Comparison of ENCODE assay signal across 1 cellular context in the genomic region with DNA sequence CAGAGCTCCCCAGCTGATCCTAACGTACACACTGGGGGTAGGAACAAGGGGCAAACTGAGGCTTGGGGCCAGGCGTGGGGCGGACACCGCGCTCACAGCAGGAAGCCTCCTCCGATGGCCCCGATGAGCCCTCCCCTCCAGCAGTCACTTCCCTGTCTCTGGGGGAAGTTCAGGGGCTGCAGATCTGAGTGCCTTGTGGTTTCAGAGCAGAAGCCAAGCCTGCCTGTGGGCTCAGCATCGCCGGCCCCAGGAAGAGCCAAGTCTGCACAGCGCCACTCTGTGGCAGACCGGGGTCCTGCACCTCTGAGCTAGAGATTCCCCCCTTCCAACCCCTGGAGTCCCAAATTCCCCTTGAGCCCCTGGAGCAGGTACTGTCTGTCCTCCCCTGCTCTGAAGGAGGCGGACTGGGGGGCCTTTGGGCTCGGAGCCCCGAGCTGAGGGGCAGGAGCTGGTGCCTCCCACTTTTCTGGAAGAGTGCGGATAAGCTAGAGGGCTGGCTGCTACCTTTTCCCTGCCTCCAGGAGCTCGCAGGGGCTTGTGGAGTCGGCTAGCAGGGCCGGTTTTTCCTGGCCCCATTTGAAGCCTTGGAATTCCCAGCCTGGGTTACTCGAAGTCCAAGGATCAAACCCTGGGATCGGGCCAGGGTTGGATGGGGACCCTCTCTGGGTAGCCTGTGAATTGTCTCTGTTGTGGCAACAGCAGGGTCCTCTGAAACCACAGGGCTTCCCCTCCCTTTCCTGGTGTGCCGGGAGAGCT.
A peak's percentile ranks its signal among the peaks of the same experiment; 100 is the strongest.
TF ChIP-seq lines count a peak whose summit lies in the region.

No MANE protein-coding gene starts in this region.

TF ChIP-seq in WTC11, 78 proteins besides CTCF, POLR2A, EP300 and RAD21 (continued from another document and continues in another):
- TF ChIP-seq, protein P1, sequence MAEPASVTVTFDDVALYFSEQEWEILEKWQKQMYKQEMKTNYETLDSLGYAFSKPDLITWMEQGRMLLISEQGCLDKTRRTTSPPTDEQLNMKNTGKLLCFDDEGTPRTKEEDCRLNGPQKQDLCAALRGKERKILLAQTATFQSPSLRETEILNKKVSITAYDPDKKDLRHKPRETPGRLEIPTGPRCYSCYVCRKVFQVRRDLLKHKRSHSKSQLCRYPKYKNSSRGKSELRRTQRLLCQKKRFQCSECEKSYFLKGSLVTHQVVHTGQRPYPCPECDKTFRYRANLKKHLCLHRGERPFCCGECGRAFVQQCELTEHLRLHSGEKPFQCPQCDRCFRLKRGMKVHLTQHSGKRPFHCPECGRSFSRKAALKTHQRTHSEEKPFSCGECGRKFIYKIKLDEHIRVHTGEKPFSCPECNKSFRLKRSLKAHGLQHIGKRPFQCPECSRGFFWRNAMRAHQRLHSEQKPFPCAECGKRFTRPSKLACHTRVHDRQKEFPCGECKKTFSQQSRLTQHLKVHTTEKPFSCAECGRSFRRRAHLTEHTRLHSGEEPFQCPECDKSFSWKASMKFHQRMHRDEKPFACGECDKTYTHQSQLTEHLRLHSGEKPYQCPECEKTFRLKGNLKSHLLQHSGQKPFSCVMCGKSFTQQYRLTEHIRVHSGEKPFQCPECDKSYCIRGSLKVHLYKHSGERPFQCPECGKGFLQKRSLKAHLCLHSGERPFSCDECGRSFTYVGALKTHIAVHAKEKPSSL (CRISPR knock-in tag; conservative IDR thresholded peaks at IDR 0.05), result no peak
- TF ChIP-seq FOXK1 (CRISPR knock-in tag; IDR thresholded peaks at IDR 0.05) (0 out of 2 replicates have a peak, but pooled peaks have one; percentile 34), SOX15 (CRISPR knock-in tag; IDR thresholded peaks at IDR 0.05) (no peak), ZNF232 (CRISPR knock-in tag; IDR thresholded peaks at IDR 0.05) (no peak), TEAD1 (CRISPR knock-in tag; IDR thresholded peaks at IDR 0.05) (no peak), MXD4 (CRISPR knock-in tag; IDR thresholded peaks at IDR 0.05; ENCODE audit: borderline replicate concordance) (no peak), SP1 (CRISPR knock-in tag; conservative IDR thresholded peaks at IDR 0.05) (no peak), ZNF263 (CRISPR knock-in tag; IDR thresholded peaks at IDR 0.05; ENCODE audit: low read depth) (no peak), FOXP1 (CRISPR knock-in tag; IDR thresholded peaks at IDR 0.05; ENCODE audit: borderline replicate concordance) (0 out of 2 replicates have a peak, but pooled peaks have one; percentile 39), OVOL2 (CRISPR knock-in tag; IDR thresholded peaks at IDR 0.05; ENCODE audit: borderline replicate concordance) (no peak), ELF4 (CRISPR knock-in tag; IDR thresholded peaks at IDR 0.05; ENCODE audit: low read depth) (no peak), GABPB1 (CRISPR knock-in tag; IDR thresholded peaks at IDR 0.05) (no peak), NFYB (CRISPR knock-in tag; conservative IDR thresholded peaks at IDR 0.05; ENCODE audit: low read depth) (no peak), NFATC4 (CRISPR knock-in tag; IDR thresholded peaks at IDR 0.05) (no peak)
- TF ChIP-seq, protein P2, sequence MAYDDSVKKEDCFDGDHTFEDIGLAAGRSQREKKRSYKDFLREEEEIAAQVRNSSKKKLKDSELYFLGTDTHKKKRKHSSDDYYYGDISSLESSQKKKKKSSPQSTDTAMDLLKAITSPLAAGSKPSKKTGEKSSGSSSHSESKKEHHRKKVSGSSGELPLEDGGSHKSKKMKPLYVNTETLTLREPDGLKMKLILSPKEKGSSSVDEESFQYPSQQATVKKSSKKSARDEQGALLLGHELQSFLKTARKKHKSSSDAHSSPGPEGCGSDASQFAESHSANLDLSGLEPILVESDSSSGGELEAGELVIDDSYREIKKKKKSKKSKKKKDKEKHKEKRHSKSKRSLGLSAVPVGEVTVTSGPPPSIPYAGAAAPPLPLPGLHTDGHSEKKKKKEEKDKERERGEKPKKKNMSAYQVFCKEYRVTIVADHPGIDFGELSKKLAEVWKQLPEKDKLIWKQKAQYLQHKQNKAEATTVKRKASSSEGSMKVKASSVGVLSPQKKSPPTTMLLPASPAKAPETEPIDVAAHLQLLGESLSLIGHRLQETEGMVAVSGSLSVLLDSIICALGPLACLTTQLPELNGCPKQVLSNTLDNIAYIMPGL (CRISPR knock-in tag; IDR thresholded peaks at IDR 0.05), result no peak
- TF ChIP-seq, protein P3, sequence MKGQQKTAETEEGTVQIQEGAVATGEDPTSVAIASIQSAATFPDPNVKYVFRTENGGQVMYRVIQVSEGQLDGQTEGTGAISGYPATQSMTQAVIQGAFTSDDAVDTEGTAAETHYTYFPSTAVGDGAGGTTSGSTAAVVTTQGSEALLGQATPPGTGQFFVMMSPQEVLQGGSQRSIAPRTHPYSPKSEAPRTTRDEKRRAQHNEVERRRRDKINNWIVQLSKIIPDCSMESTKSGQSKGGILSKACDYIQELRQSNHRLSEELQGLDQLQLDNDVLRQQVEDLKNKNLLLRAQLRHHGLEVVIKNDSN (CRISPR knock-in tag; IDR thresholded peaks at IDR 0.05), result no peak
- TF ChIP-seq, protein P4, sequence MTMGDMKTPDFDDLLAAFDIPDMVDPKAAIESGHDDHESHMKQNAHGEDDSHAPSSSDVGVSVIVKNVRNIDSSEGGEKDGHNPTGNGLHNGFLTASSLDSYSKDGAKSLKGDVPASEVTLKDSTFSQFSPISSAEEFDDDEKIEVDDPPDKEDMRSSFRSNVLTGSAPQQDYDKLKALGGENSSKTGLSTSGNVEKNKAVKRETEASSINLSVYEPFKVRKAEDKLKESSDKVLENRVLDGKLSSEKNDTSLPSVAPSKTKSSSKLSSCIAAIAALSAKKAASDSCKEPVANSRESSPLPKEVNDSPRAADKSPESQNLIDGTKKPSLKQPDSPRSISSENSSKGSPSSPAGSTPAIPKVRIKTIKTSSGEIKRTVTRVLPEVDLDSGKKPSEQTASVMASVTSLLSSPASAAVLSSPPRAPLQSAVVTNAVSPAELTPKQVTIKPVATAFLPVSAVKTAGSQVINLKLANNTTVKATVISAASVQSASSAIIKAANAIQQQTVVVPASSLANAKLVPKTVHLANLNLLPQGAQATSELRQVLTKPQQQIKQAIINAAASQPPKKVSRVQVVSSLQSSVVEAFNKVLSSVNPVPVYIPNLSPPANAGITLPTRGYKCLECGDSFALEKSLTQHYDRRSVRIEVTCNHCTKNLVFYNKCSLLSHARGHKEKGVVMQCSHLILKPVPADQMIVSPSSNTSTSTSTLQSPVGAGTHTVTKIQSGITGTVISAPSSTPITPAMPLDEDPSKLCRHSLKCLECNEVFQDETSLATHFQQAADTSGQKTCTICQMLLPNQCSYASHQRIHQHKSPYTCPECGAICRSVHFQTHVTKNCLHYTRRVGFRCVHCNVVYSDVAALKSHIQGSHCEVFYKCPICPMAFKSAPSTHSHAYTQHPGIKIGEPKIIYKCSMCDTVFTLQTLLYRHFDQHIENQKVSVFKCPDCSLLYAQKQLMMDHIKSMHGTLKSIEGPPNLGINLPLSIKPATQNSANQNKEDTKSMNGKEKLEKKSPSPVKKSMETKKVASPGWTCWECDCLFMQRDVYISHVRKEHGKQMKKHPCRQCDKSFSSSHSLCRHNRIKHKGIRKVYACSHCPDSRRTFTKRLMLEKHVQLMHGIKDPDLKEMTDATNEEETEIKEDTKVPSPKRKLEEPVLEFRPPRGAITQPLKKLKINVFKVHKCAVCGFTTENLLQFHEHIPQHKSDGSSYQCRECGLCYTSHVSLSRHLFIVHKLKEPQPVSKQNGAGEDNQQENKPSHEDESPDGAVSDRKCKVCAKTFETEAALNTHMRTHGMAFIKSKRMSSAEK (CRISPR knock-in tag; IDR thresholded peaks at IDR 0.05; ENCODE audit: borderline replicate concordance), result no peak
- TF ChIP-seq, protein P5, sequence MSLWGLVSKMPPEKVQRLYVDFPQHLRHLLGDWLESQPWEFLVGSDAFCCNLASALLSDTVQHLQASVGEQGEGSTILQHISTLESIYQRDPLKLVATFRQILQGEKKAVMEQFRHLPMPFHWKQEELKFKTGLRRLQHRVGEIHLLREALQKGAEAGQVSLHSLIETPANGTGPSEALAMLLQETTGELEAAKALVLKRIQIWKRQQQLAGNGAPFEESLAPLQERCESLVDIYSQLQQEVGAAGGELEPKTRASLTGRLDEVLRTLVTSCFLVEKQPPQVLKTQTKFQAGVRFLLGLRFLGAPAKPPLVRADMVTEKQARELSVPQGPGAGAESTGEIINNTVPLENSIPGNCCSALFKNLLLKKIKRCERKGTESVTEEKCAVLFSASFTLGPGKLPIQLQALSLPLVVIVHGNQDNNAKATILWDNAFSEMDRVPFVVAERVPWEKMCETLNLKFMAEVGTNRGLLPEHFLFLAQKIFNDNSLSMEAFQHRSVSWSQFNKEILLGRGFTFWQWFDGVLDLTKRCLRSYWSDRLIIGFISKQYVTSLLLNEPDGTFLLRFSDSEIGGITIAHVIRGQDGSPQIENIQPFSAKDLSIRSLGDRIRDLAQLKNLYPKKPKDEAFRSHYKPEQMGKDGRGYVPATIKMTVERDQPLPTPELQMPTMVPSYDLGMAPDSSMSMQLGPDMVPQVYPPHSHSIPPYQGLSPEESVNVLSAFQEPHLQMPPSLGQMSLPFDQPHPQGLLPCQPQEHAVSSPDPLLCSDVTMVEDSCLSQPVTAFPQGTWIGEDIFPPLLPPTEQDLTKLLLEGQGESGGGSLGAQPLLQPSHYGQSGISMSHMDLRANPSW (CRISPR knock-in tag; conservative IDR thresholded peaks at IDR 0.05; ENCODE audit: low read depth), result no peak
- TF ChIP-seq, protein P6, sequence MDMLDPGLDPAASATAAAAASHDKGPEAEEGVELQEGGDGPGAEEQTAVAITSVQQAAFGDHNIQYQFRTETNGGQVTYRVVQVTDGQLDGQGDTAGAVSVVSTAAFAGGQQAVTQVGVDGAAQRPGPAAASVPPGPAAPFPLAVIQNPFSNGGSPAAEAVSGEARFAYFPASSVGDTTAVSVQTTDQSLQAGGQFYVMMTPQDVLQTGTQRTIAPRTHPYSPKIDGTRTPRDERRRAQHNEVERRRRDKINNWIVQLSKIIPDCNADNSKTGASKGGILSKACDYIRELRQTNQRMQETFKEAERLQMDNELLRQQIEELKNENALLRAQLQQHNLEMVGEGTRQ (CRISPR knock-in tag; IDR thresholded peaks at IDR 0.05), result no peak
- TF ChIP-seq, protein P7, sequence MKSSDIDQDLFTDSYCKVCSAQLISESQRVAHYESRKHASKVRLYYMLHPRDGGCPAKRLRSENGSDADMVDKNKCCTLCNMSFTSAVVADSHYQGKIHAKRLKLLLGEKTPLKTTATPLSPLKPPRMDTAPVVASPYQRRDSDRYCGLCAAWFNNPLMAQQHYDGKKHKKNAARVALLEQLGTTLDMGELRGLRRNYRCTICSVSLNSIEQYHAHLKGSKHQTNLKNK (CRISPR knock-in tag; IDR thresholded peaks at IDR 0.05), result no peak
- TF ChIP-seq, protein P8, sequence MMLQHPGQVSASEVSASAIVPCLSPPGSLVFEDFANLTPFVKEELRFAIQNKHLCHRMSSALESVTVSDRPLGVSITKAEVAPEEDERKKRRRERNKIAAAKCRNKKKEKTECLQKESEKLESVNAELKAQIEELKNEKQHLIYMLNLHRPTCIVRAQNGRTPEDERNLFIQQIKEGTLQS (CRISPR knock-in tag; conservative IDR thresholded peaks at IDR 0.05), result no peak
- TF ChIP-seq, protein P9, sequence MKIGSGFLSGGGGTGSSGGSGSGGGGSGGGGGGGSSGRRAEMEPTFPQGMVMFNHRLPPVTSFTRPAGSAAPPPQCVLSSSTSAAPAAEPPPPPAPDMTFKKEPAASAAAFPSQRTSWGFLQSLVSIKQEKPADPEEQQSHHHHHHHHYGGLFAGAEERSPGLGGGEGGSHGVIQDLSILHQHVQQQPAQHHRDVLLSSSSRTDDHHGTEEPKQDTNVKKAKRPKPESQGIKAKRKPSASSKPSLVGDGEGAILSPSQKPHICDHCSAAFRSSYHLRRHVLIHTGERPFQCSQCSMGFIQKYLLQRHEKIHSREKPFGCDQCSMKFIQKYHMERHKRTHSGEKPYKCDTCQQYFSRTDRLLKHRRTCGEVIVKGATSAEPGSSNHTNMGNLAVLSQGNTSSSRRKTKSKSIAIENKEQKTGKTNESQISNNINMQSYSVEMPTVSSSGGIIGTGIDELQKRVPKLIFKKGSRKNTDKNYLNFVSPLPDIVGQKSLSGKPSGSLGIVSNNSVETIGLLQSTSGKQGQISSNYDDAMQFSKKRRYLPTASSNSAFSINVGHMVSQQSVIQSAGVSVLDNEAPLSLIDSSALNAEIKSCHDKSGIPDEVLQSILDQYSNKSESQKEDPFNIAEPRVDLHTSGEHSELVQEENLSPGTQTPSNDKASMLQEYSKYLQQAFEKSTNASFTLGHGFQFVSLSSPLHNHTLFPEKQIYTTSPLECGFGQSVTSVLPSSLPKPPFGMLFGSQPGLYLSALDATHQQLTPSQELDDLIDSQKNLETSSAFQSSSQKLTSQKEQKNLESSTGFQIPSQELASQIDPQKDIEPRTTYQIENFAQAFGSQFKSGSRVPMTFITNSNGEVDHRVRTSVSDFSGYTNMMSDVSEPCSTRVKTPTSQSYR (CRISPR knock-in tag; IDR thresholded peaks at IDR 0.05), result 0 out of 2 replicates have a peak, but pooled peaks have one; percentile 21
- TF ChIP-seq, protein P10, sequence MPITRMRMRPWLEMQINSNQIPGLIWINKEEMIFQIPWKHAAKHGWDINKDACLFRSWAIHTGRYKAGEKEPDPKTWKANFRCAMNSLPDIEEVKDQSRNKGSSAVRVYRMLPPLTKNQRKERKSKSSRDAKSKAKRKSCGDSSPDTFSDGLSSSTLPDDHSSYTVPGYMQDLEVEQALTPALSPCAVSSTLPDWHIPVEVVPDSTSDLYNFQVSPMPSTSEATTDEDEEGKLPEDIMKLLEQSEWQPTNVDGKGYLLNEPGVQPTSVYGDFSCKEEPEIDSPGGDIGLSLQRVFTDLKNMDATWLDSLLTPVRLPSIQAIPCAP (CRISPR knock-in tag; IDR thresholded peaks at IDR 0.05), result no peak
- TF ChIP-seq, protein P11, sequence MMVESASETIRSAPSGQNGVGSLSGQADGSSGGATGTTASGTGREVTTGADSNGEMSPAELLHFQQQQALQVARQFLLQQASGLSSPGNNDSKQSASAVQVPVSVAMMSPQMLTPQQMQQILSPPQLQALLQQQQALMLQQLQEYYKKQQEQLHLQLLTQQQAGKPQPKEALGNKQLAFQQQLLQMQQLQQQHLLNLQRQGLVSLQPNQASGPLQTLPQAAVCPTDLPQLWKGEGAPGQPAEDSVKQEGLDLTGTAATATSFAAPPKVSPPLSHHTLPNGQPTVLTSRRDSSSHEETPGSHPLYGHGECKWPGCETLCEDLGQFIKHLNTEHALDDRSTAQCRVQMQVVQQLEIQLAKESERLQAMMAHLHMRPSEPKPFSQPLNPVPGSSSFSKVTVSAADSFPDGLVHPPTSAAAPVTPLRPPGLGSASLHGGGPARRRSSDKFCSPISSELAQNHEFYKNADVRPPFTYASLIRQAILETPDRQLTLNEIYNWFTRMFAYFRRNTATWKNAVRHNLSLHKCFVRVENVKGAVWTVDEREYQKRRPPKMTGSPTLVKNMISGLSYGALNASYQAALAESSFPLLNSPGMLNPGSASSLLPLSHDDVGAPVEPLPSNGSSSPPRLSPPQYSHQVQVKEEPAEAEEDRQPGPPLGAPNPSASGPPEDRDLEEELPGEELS (CRISPR knock-in tag; IDR thresholded peaks at IDR 0.05), result 0 out of 2 replicates have a peak, but pooled peaks have one; percentile 21
- TF ChIP-seq, protein P12, sequence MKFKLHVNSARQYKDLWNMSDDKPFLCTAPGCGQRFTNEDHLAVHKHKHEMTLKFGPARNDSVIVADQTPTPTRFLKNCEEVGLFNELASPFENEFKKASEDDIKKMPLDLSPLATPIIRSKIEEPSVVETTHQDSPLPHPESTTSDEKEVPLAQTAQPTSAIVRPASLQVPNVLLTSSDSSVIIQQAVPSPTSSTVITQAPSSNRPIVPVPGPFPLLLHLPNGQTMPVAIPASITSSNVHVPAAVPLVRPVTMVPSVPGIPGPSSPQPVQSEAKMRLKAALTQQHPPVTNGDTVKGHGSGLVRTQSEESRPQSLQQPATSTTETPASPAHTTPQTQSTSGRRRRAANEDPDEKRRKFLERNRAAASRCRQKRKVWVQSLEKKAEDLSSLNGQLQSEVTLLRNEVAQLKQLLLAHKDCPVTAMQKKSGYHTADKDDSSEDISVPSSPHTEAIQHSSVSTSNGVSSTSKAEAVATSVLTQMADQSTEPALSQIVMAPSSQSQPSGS (CRISPR knock-in tag; IDR thresholded peaks at IDR 0.05; ENCODE audit: borderline replicate concordance, low read depth), result no peak
- TF ChIP-seq, protein P13, sequence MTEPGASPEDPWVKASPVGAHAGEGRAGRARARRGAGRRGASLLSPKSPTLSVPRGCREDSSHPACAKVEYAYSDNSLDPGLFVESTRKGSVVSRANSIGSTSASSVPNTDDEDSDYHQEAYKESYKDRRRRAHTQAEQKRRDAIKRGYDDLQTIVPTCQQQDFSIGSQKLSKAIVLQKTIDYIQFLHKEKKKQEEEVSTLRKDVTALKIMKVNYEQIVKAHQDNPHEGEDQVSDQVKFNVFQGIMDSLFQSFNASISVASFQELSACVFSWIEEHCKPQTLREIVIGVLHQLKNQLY (CRISPR knock-in tag; IDR thresholded peaks at IDR 0.05), result no peak
